In the genomic region with DNA sequence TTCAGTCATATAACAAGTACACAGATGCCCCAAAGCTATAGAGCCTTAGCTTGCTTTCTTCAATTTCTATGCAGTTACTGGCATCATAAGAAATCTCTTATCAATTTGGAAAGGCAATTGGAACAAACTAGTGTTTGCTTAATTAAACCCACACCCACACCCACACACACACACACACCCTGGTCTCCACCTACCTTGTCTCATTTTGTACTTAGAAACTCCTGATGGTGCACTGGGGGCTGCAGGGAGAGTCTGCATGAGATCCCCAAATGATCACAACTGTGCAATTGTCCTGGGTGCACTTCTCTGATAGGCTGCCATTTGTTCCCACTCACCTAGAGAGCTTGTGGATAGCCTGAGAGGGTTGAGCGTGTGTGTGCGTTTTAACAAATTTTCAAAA, we compare ENCODE assay signal across 28 cellular contexts. TPM values are rescaled to one million over a fixed set of nuclear protein-coding genes. Genes with fewer than 3 reads are reported as not detected.
DNase-seq lines count a peak whose midpoint lies in the region; ATAC-seq and TF ChIP-seq lines count a peak whose summit lies in the region.
"Had no signal": no experiment of that assay in that cellular context is flagged by ENCODE, and none has a peak within 500 bp of the region (broad histone marks: within the 10 kb centered on the region; RNA-seq: fewer than 3 reads in every experiment).

No MANE protein-coding gene starts in this region.

- TF ChIP-seq EP300 in tibial nerve (IDR thresholded peaks at IDR 0.05), result no peak

- no peak for ATAC-seq in stimulated activated naive CD8-positive, alpha-beta T cell treated with anti-CD3 and anti-CD28 coated beads, Interleukin-15, amount 100 ng/mL, for 72 hours
- peak; percentile 54 to 69 for ATAC-seq in lower lobe of right lung
- ATAC-seq in upper lobe of right lung, result peak; percentile 65
- no peak for ATAC-seq in body of pancreas
- ATAC-seq: HCT116 had no signal

- H3K4me3 ChIP-seq in lower lobe of right lung (peak overlapping the region; percentile 40), upper lobe of right lung (peak overlapping the region; percentile 30), tibial nerve (no peak overlapping the region), body of pancreas (no peak overlapping the region)
- H3K4me3 ChIP-seq: PC-9 had no signal

- peaks cover 45% of the 10 kb centered on the region for H3K27me3 Mint-ChIP-seq in stimulated activated naive CD8-positive, alpha-beta T cell treated with anti-CD3 and anti-CD28 coated beads, Interleukin-15, Interleukin-2, amounts not matched to agents 100 ng/mL and 50 ng/mL, for 24 hours
- peaks cover 42% of the 10 kb centered on the region for H3K27me3 Mint-ChIP-seq in stimulated activated naive CD8-positive, alpha-beta T cell treated with anti-CD3 and anti-CD28 coated beads, Interleukin-15, amount 100 ng/mL, for 72 hours

- H3K27ac ChIP-seq in lower lobe of right lung, result peak overlapping the region; percentile 76
- peak overlapping the region; percentile 73 for H3K27ac ChIP-seq in upper lobe of right lung
- no peak overlapping the region for H3K27ac ChIP-seq in tibial nerve
- H3K27ac ChIP-seq in body of pancreas, result no peak overlapping the region
- H3K27ac ChIP-seq: PC-9 had no signal

- H3K36me3 ChIP-seq in lower lobe of right lung, result no peaks in the 10 kb centered on the region
- no peaks in the 10 kb centered on the region for H3K36me3 ChIP-seq in upper lobe of right lung
- no peaks in the 10 kb centered on the region for H3K36me3 ChIP-seq in tibial nerve
- H3K36me3 ChIP-seq in body of pancreas (replicated peaks in 1 of 2; ENCODE audit: insufficient read depth in 1 of 2, low read depth in 2 of 2), result no peaks in the 10 kb centered on the region

- H3K36me3 Mint-ChIP-seq in stimulated activated naive CD8-positive, alpha-beta T cell treated with anti-CD3 and anti-CD28 coated beads, Interleukin-15, Interleukin-2, amounts not matched to agents 100 ng/mL and 50 ng/mL, for 24 hours (ENCODE audit: low read depth), result no peaks in the 10 kb centered on the region
- H3K36me3 Mint-ChIP-seq: CD4-positive, alpha-beta memory T cell had no signal

- H3K4me3 Mint-ChIP-seq in stimulated activated naive CD8-positive, alpha-beta T cell treated with anti-CD3 and anti-CD28 coated beads, Interleukin-15, Interleukin-2, amounts not matched to agents 100 ng/mL and 50 ng/mL, for 24 hours, result no peak overlapping the region
- H3K4me3 Mint-ChIP-seq in stimulated activated naive CD8-positive, alpha-beta T cell treated with anti-CD3 and anti-CD28 coated beads, Interleukin-15, amount 100 ng/mL, for 72 hours, result no peak overlapping the region
- H3K4me3 Mint-ChIP-seq: CD4-positive, alpha-beta memory T cell had no signal

- no peaks in the 10 kb centered on the region for H3K9me3 Mint-ChIP-seq in stimulated activated naive CD8-positive, alpha-beta T cell treated with anti-CD3 and anti-CD28 coated beads, Interleukin-15, Interleukin-2, amounts not matched to agents 100 ng/mL and 50 ng/mL, for 24 hours
- H3K9me3 Mint-ChIP-seq in stimulated activated naive CD8-positive, alpha-beta T cell treated with anti-CD3 and anti-CD28 coated beads, Interleukin-15, amount 100 ng/mL, for 72 hours, result no peaks in the 10 kb centered on the region
- H3K9me3 Mint-ChIP-seq: CD4-positive, alpha-beta memory T cell had no signal

- TF ChIP-seq POLR2A in tibial nerve (IDR thresholded peaks at IDR 0.05), result no peak
- TF ChIP-seq POLR2A in body of pancreas (IDR thresholded peaks at IDR 0.05), result no peak

- intact Hi-C loops in lower lobe of right lung (cut with DNase I) (no loop called here), upper lobe of right lung (cut with DNase I) (no loop called here), body of pancreas (cut with DNase I) (no loop called here)

- 78 to 95% methylated on average over 2 of the region's 2 CpGs for WGBS in tibial nerve, 2 donors
- WGBS in body of pancreas, 2 donors, result 79 to 96% methylated on average over 2 of the region's 2 CpGs

- H3K27me3 ChIP-seq in lower lobe of right lung (ENCODE audit: low read depth) (no peaks in the 10 kb centered on the region), upper lobe of right lung (no peaks in the 10 kb centered on the region), tibial nerve (no peaks in the 10 kb centered on the region), body of pancreas (peaks cover 0 to 4% of the 10 kb centered on the region in 2 donors)

- H3K9me3 ChIP-seq in lower lobe of right lung (no peaks in the 10 kb centered on the region), upper lobe of right lung (no peaks in the 10 kb centered on the region), tibial nerve (no peaks in the 10 kb centered on the region), body of pancreas (no peaks in the 10 kb centered on the region)

- TF ChIP-seq CTCF in lower lobe of right lung (IDR thresholded peaks at IDR 0.05) (no peak), upper lobe of right lung (IDR thresholded peaks at IDR 0.05) (no peak), tibial nerve (IDR thresholded peaks at IDR 0.05) (no peak), body of pancreas (IDR thresholded peaks at IDR 0.05) (no peak)

- DNase-seq in stimulated activated naive CD8-positive, alpha-beta T cell treated with anti-CD3 and anti-CD28 coated beads, Interleukin-15, amount 100 ng/mL, for 72 hours, result no peak
- DNase-seq in NCI-H774 (lab: John Stamatoyannopoulos, UW), result peak; percentile 43
- DNase-seq in lower lobe of right lung, result no peak
- no peak for DNase-seq in upper lobe of right lung
- DNase-seq in tibial nerve (ENCODE audit: low spot score in 2 of 2), result no peak
- no peak for DNase-seq in HCEC 1CT
- DNase-seq in body of pancreas, result no peak
- DNase-seq: C1 segment of cervical spinal cord; CD4-positive, alpha-beta memory T cell; COR-L47; Karpas-422; NCI-H1092; NCI-H1417 treated with DMSO at 0.1 percent for 48 hours; NCI-H1694 treated with DMSO at 0.1 percent for 48 hours; NCI-H2081; NCI-H345; NCI-H510A treated with DMSO at 0.1 percent for 48 hours; NCI-H82; Right ventricle myocardium superior; RPMI8226 had no signal

- H3K27ac Mint-ChIP-seq in stimulated activated naive CD8-positive, alpha-beta T cell treated with anti-CD3 and anti-CD28 coated beads, Interleukin-15, Interleukin-2, amounts not matched to agents 100 ng/mL and 50 ng/mL, for 24 hours, result peak overlapping the region; percentile 34
- H3K27ac Mint-ChIP-seq in stimulated activated naive CD8-positive, alpha-beta T cell treated with anti-CD3 and anti-CD28 coated beads, Interleukin-15, amount 100 ng/mL, for 72 hours, result no peak overlapping the region
- H3K27ac Mint-ChIP-seq: CD4-positive, alpha-beta memory T cell had no signal

- H3K4me1 ChIP-seq in lower lobe of right lung (peaks cover 12% of the 10 kb centered on the region), upper lobe of right lung (no peaks in the 10 kb centered on the region), tibial nerve (no peaks in the 10 kb centered on the region), body of pancreas (no peaks in the 10 kb centered on the region)

- peaks cover 28% of the 10 kb centered on the region for H3K4me1 Mint-ChIP-seq in stimulated activated naive CD8-positive, alpha-beta T cell treated with anti-CD3 and anti-CD28 coated beads, Interleukin-15, Interleukin-2, amounts not matched to agents 100 ng/mL and 50 ng/mL, for 24 hours (ENCODE audit: low read depth)
- peaks cover 6% of the 10 kb centered on the region for H3K4me1 Mint-ChIP-seq in stimulated activated naive CD8-positive, alpha-beta T cell treated with anti-CD3 and anti-CD28 coated beads, Interleukin-15, amount 100 ng/mL, for 72 hours
- H3K4me1 Mint-ChIP-seq: CD4-positive, alpha-beta memory T cell had no signal

RNA-seq across cellular contexts. Expression of gene PTCSC3, which starts 40.5 kb away (rescaled TPM):
- total RNA-seq in lower lobe of right lung (1.5 TPM), upper lobe of right lung (2.8 TPM), tibial nerve (not detected), body of pancreas (not detected)
- total RNA-seq: A673; CD4-positive, alpha-beta memory T cell; G401; H1; HT-29; PC-9; Right ventricle myocardium superior; SK-MEL-5 had no signal

Comparison
In these comparisons a context has a peak if more than half of its experiments do, and no peak if none do; other contexts are left out.
1. ATAC-seq: peak in lower lobe of right lung (2 of 2) and upper lobe of right lung (single experiment); none in stimulated activated naive CD8-positive, alpha-beta T cell treated with anti-CD3 and anti-CD28 coated beads, Interleukin-15, amount 100 ng/mL, for 72 hours (single experiment) and body of pancreas (single experiment).
2. H3K27ac ChIP-seq: peak in lower lobe of right lung (single experiment) and upper lobe of right lung (single experiment); none in tibial nerve (0 of 4) and body of pancreas (0 of 4).
3. H3K4me3 ChIP-seq: peak in lower lobe of right lung (single experiment) and upper lobe of right lung (single experiment); none in tibial nerve (0 of 4) and body of pancreas (0 of 2).